In genomic region chr11:78072455-78072854, GRCh38 we compare ENCODE assay signal across 1 cellular context.
TF ChIP-seq lines count a peak whose summit lies in the region.

No MANE protein-coding gene starts in this region.

TF ChIP-seq in HepG2, 621 proteins besides CTCF, POLR2A, EP300 and RAD21 (continues in another document):
- TF ChIP-seq MIXL1 (CRISPR knock-in tag; IDR thresholded peaks at IDR 0.05) (0 out of 2 replicates have a peak, but pooled peaks have one; percentile 16), ETV6 (CRISPR knock-in tag; conservative IDR thresholded peaks at IDR 0.05) (peak; percentile 91), RCOR2 (CRISPR knock-in tag; IDR thresholded peaks at IDR 0.05) (peak; percentile 38; the same call in 1 of the 2 replicates), ELK4 (CRISPR knock-in tag; IDR thresholded peaks at IDR 0.05; ENCODE audit: borderline replicate concordance) (no peak), SMAD9 (CRISPR knock-in tag; IDR thresholded peaks at IDR 0.05) (no peak), ZNF878 (CRISPR knock-in tag; IDR thresholded peaks at IDR 0.05) (no peak), ZBTB7B (CRISPR knock-in tag; IDR thresholded peaks at IDR 0.05) (no peak), ZNF12 (CRISPR knock-in tag; IDR thresholded peaks at IDR 0.05) (no peak), NR2F6 (IDR thresholded peaks at IDR 0.05) (no peak), NR2F6 (CRISPR knock-in tag; IDR thresholded peaks at IDR 0.05) (no peak), ZNF850 (CRISPR knock-in tag; conservative IDR thresholded peaks at IDR 0.05) (no peak), MTF2 (CRISPR knock-in tag; IDR thresholded peaks at IDR 0.05; ENCODE audit: borderline replicate concordance) (no peak), MED1 (CRISPR knock-in tag; IDR thresholded peaks at IDR 0.05) (0 out of 2 replicates have a peak, but pooled peaks have one; percentile 25), SPEN (CRISPR knock-in tag; IDR thresholded peaks at IDR 0.05; ENCODE audit: low read depth) (no peak), ZNF260 (CRISPR knock-in tag; IDR thresholded peaks at IDR 0.05; ENCODE audit: borderline replicate concordance, low read depth) (no peak), POLR2AphosphoS2 (IDR thresholded peaks at IDR 0.05; ENCODE audit: low read depth, low read length) (no peak), CEBPB (IDR thresholded peaks at IDR 0.05; ENCODE audit: borderline replicate concordance, low read depth, low read length) (no peak), ZMYM2 (CRISPR knock-in tag; IDR thresholded peaks at IDR 0.05) (no peak), SETDB1 (CRISPR knock-in tag; IDR thresholded peaks at IDR 0.05; ENCODE audit: borderline replicate concordance) (no peak), ZNF33B (CRISPR knock-in tag; IDR thresholded peaks at IDR 0.05) (no peak), SOX6 (IDR thresholded peaks at IDR 0.05) (no peak), SOX6 (CRISPR knock-in tag; IDR thresholded peaks at IDR 0.05) (peak; percentile 26; the same call in 1 of the 2 replicates), CREM (IDR thresholded peaks at IDR 0.05) (no peak), CREM (CRISPR knock-in tag; IDR thresholded peaks at IDR 0.05) (no peak), ZNF280D (CRISPR knock-in tag; IDR thresholded peaks at IDR 0.05) (no peak), MIER2 (CRISPR knock-in tag; IDR thresholded peaks at IDR 0.05) (no peak), RARG (CRISPR knock-in tag; IDR thresholded peaks at IDR 0.05; ENCODE audit: low read depth) (no peak), ATF3 (CRISPR knock-in tag; IDR thresholded peaks at IDR 0.05) (peak; percentile 83), MATR3 (CRISPR knock-in tag; IDR thresholded peaks at IDR 0.05) (no peak), PPARG (CRISPR knock-in tag; conservative IDR thresholded peaks at IDR 0.05) (0 out of 2 replicates have a peak, but pooled peaks have one; percentile 22), GATAD2A (CRISPR knock-in tag; IDR thresholded peaks at IDR 0.05) (peak; percentile 72), GLI4 (CRISPR knock-in tag; IDR thresholded peaks at IDR 0.05; ENCODE audit: borderline replicate concordance) (no peak), DMTF1 (CRISPR knock-in tag; IDR thresholded peaks at IDR 0.05) (no peak), SKI (IDR thresholded peaks at IDR 0.05; ENCODE audit: partially characterized antibody) (no peak), MXD4 (CRISPR knock-in tag; IDR thresholded peaks at IDR 0.05) (no peak), CENPT (CRISPR knock-in tag; IDR thresholded peaks at IDR 0.05; ENCODE audit: low read depth) (no peak), FOXC1 (CRISPR knock-in tag; IDR thresholded peaks at IDR 0.05; ENCODE audit: borderline replicate concordance) (no peak), ETV5 (CRISPR knock-in tag; IDR thresholded peaks at IDR 0.05; ENCODE audit: borderline replicate concordance) (peak; percentile 83), ZNF292 (CRISPR knock-in tag; IDR thresholded peaks at IDR 0.05; ENCODE audit: borderline replicate concordance, low read depth) (no peak), ZNF639 (CRISPR knock-in tag; conservative IDR thresholded peaks at IDR 0.05) (no peak), HIC2 (CRISPR knock-in tag; IDR thresholded peaks at IDR 0.05; ENCODE audit: low read depth) (no peak), GATA4 (IDR thresholded peaks at IDR 0.05; ENCODE audit: borderline replicate concordance, low read depth) (no peak), FUBP1 (CRISPR knock-in tag; IDR thresholded peaks at IDR 0.05; ENCODE audit: borderline replicate concordance) (no peak)
- TF ChIP-seq, protein P1, sequence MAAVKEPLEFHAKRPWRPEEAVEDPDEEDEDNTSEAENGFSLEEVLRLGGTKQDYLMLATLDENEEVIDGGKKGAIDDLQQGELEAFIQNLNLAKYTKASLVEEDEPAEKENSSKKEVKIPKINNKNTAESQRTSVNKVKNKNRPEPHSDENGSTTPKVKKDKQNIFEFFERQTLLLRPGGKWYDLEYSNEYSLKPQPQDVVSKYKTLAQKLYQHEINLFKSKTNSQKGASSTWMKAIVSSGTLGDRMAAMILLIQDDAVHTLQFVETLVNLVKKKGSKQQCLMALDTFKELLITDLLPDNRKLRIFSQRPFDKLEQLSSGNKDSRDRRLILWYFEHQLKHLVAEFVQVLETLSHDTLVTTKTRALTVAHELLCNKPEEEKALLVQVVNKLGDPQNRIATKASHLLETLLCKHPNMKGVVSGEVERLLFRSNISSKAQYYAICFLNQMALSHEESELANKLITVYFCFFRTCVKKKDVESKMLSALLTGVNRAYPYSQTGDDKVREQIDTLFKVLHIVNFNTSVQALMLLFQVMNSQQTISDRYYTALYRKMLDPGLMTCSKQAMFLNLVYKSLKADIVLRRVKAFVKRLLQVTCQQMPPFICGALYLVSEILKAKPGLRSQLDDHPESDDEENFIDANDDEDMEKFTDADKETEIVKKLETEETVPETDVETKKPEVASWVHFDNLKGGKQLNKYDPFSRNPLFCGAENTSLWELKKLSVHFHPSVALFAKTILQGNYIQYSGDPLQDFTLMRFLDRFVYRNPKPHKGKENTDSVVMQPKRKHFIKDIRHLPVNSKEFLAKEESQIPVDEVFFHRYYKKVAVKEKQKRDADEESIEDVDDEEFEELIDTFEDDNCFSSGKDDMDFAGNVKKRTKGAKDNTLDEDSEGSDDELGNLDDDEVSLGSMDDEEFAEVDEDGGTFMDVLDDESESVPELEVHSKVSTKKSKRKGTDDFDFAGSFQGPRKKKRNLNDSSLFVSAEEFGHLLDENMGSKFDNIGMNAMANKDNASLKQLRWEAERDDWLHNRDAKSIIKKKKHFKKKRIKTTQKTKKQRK (IDR thresholded peaks at IDR 0.05; ENCODE audit: low read length), result no peak
- TF ChIP-seq, protein P2, sequence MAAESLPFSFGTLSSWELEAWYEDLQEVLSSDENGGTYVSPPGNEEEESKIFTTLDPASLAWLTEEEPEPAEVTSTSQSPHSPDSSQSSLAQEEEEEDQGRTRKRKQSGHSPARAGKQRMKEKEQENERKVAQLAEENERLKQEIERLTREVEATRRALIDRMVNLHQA (CRISPR knock-in tag; IDR thresholded peaks at IDR 0.05), result no peak
- TF ChIP-seq, protein P3, sequence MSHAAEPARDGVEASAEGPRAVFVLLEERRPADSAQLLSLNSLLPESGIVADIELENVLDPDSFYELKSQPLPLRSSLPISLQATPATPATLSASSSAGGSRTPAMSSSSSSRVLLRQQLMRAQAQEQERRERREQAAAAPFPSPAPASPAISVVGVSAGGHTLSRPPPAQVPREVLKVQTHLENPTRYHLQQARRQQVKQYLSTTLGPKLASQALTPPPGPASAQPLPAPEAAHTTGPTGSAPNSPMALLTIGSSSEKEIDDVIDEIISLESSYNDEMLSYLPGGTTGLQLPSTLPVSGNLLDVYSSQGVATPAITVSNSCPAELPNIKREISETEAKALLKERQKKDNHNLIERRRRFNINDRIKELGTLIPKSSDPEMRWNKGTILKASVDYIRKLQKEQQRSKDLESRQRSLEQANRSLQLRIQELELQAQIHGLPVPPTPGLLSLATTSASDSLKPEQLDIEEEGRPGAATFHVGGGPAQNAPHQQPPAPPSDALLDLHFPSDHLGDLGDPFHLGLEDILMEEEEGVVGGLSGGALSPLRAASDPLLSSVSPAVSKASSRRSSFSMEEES (CRISPR knock-in tag; IDR thresholded peaks at IDR 0.05), result no peak
